In the genomic region with DNA sequence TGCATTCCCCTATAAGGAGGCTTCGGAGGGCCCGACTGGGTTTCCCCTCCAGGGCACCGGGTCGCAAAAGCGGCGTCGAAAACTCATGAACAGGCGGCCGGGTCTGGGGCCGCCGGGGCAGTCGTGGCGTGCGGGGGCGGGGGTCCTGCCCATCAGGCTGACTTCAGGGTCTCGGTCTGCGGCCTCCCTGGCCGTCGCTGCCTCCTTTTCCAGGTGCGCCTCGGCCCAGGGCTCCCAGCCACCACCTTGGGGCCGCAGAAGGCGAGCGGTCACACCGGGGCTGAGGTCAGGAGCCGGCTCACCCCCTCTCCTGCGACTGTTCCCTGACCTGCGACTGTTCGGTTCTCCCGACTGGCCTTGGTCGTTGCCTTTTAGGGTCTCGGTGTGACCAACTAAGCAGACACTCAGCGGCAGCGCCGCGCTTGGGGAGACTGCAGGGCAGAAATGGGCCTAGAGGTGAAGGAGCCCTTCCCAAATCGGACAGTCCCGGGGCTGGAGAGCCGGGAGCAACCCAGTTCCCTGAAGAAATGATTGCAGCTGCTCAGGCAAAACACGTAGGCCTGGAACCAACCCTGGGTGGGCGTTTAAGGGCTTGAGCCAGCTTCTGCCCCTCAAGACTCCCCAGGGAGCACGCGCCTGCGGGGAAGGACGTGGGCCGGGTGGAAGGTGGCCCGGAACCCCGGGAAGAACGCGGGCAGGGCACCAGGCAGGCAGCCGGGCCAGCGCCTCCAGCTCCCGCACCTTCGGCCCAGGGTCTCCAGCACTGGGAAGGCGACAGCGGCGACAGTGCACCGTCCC, we compare ENCODE assay signal across 13 cellular contexts. TPM values are rescaled to one million over a fixed set of nuclear protein-coding genes. Genes with fewer than 3 reads are reported as not detected.
DNase-seq lines count a peak whose midpoint lies in the region; ATAC-seq and TF ChIP-seq lines count a peak whose summit lies in the region.
"Had no signal": no experiment of that assay in that cellular context is flagged by ENCODE, and none has a peak within 500 bp of the region (broad histone marks: within the 10 kb centered on the region; RNA-seq: fewer than 3 reads in every experiment).

No MANE protein-coding gene starts in this region.

- TF ChIP-seq POLR2A in gastrocnemius medialis (IDR thresholded peaks at IDR 0.05): no peak

- TF ChIP-seq CTCF in gastrocnemius medialis (IDR thresholded peaks at IDR 0.05 in 4 of 5, conservative IDR thresholded peaks at IDR 0.05 in 1 of 5) (no peak), GM10266 (IDR thresholded peaks at IDR 0.05; ENCODE audit: control insufficient read depth, insufficient read depth, low read depth, missing control alignments) (no peak)

- no peak overlapping the region for H3K4me3 Mint-ChIP-seq in stimulated activated naive CD8-positive, alpha-beta T cell treated with anti-CD3 and anti-CD28 coated beads, Interleukin-15, amount 100 ng/mL, for 72 hours

- ATAC-seq in gastrocnemius medialis: no peak
- no peak for ATAC-seq in stimulated activated naive CD8-positive, alpha-beta T cell treated with anti-CD3 and anti-CD28 coated beads, Interleukin-15, amount 100 ng/mL, for 72 hours
- ATAC-seq in GM21723 (IDR thresholded peaks at IDR 0.05; ENCODE audit: unreplicated experiment): no peak
- no peak for ATAC-seq in HG02852 (IDR thresholded peaks at IDR 0.05; ENCODE audit: unreplicated experiment)

- in situ Hi-C loops in gastrocnemius medialis (cut with MboI; ENCODE audit: low sequenced_read_pairs in 4 of 4): no loop called here

- H3K27ac ChIP-seq in gastrocnemius medialis: no peak overlapping the region
- H3K27ac ChIP-seq: SK-N-MC had no signal

- H3K27me3 ChIP-seq in adipocyte (replicated peaks; ENCODE audit: control insufficient read depth, insufficient read depth, low read length) (no peaks in the 10 kb centered on the region), gastrocnemius medialis (peaks cover 58 to 73% (median 66%) of the 10 kb centered on the region in 3 donors)

- H3K27ac Mint-ChIP-seq in stimulated activated naive CD8-positive, alpha-beta T cell treated with anti-CD3 and anti-CD28 coated beads, Interleukin-15, amount 100 ng/mL, for 72 hours: no peak overlapping the region

- peak overlapping the region; percentile 80 for H3K4me3 ChIP-seq in adipocyte (ENCODE audit: low read length)
- H3K4me3 ChIP-seq in iPS-18c (ENCODE audit: insufficient read depth, low read depth, low read length): peak overlapping the region; percentile 56
- H3K4me3 ChIP-seq in gastrocnemius medialis: peak overlapping the region in 3 of 4 donors; percentile 33 to 46 (median 43)
- H3K4me3 ChIP-seq: SK-N-MC had no signal

- intact Hi-C loops in gastrocnemius medialis (cut with DNase I; ENCODE audit: low total_unique reads): no loop called here

- H3K9me3 ChIP-seq in ES-I3 (ENCODE audit: control insufficient read depth, insufficient read depth, low read length) (no peaks in the 10 kb centered on the region), adipocyte (ENCODE audit: control insufficient read depth, low read length) (peaks cover 3% of the 10 kb centered on the region), iPS-18c (ENCODE audit: control insufficient read depth, insufficient read depth, low read length) (no peaks in the 10 kb centered on the region), gastrocnemius medialis (no peaks in the 10 kb centered on the region)

- H3K36me3 ChIP-seq in ES-I3 (ENCODE audit: insufficient read depth, low read length) (no peaks in the 10 kb centered on the region), adipocyte (ENCODE audit: control insufficient read depth, insufficient read depth, low read length, severe bottlenecking) (no peaks in the 10 kb centered on the region), gastrocnemius medialis (no peaks in the 10 kb centered on the region)

- H3K4me1 ChIP-seq in ES-I3 (ENCODE audit: insufficient read depth, low read length): peaks cover 3% of the 10 kb centered on the region; the same call in 1 of the 2 replicates
- H3K4me1 ChIP-seq in adipocyte (ENCODE audit: control insufficient read depth, insufficient read depth, low read length): peaks cover 8% of the 10 kb centered on the region
- H3K4me1 ChIP-seq in gastrocnemius medialis: no peaks in the 10 kb centered on the region

- H3K4me1 Mint-ChIP-seq in stimulated activated naive CD8-positive, alpha-beta T cell treated with anti-CD3 and anti-CD28 coated beads, Interleukin-15, amount 100 ng/mL, for 72 hours: no peaks in the 10 kb centered on the region

- H3K27me3 Mint-ChIP-seq in stimulated activated naive CD8-positive, alpha-beta T cell treated with anti-CD3 and anti-CD28 coated beads, Interleukin-15, amount 100 ng/mL, for 72 hours: peaks cover 93% of the 10 kb centered on the region

- no peaks in the 10 kb centered on the region for H3K9me3 Mint-ChIP-seq in stimulated activated naive CD8-positive, alpha-beta T cell treated with anti-CD3 and anti-CD28 coated beads, Interleukin-15, amount 100 ng/mL, for 72 hours
- H3K9me3 Mint-ChIP-seq: neural crest cell had no signal

- H3K9ac ChIP-seq in ES-I3 (ENCODE audit: low read depth, low read length) (peak overlapping the region; percentile 28; the same call in 1 of the 2 replicates), adipocyte (ENCODE audit: low read length) (peak overlapping the region; percentile 77)

- DNase-seq in adipocyte (ENCODE audit: low read depth) (no peak), gastrocnemius medialis (no peak), GM10266 (ENCODE audit: extremely low spot score) (no peak)
- no peak for DNase-seq in stimulated activated naive CD8-positive, alpha-beta T cell treated with anti-CD3 and anti-CD28 coated beads, Interleukin-15, amount 100 ng/mL, for 72 hours
- DNase-seq: activated CD4-positive, CD25-positive, alpha-beta regulatory T cell; activated T-cell treated with anti-CD3 and anti-CD28 coated beads, Interleukin-2, amount 50 U/mL, for 1 hour; aorta had no signal

RNA-seq across cellular contexts. Expression of a gene that starts 11.2 kb away (rescaled TPM):
- total RNA-seq in gastrocnemius medialis: 1 to 10 TPM in 1 of 4 donors, not detected in 3; 2.4 TPM
